In genomic region chr3:46561951-46562350, GRCh38 we compare ENCODE assay signal across 1 cellular context.
TF ChIP-seq lines count a peak whose summit lies in the region.

No MANE protein-coding gene starts in this region.

TF ChIP-seq in IMR-90, 13 proteins besides CTCF, POLR2A, EP300 and RAD21:
- TF ChIP-seq, protein P1, sequence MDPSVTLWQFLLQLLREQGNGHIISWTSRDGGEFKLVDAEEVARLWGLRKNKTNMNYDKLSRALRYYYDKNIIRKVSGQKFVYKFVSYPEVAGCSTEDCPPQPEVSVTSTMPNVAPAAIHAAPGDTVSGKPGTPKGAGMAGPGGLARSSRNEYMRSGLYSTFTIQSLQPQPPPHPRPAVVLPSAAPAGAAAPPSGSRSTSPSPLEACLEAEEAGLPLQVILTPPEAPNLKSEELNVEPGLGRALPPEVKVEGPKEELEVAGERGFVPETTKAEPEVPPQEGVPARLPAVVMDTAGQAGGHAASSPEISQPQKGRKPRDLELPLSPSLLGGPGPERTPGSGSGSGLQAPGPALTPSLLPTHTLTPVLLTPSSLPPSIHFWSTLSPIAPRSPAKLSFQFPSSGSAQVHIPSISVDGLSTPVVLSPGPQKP (IDR thresholded peaks at IDR 0.05; ENCODE audit: borderline replicate concordance, low read depth, low read length): no peak
- TF ChIP-seq NFE2L2 (IDR thresholded peaks at IDR 0.05; ENCODE audit: low read depth, low read length) (no peak), FOS (IDR thresholded peaks at IDR 0.05; ENCODE audit: low read depth, low read length) (no peak), MAZ (IDR thresholded peaks at IDR 0.05; ENCODE audit: borderline replicate concordance, low read depth, low read length) (no peak), MXI1 (IDR thresholded peaks at IDR 0.05; ENCODE audit: borderline replicate concordance, low read depth, low read length) (no peak), CEBPB (IDR thresholded peaks at IDR 0.05; ENCODE audit: low read depth, low read length) (no peak), BHLHE40 (IDR thresholded peaks at IDR 0.05; ENCODE audit: low read depth, low read length) (no peak), MAFK (IDR thresholded peaks at IDR 0.05; ENCODE audit: low read depth, low read length) (no peak), CHD1 (IDR thresholded peaks at IDR 0.05; ENCODE audit: low read depth, low read length) (no peak), RCOR1 (IDR thresholded peaks at IDR 0.05; ENCODE audit: insufficient replicate concordance, low read length) (no peak), USF2 (IDR thresholded peaks at IDR 0.05; ENCODE audit: low read depth, low read length) (no peak), SMC3 (IDR thresholded peaks at IDR 0.05; ENCODE audit: low read depth, low read length) (no peak), RFX5 (IDR thresholded peaks at IDR 0.05; ENCODE audit: low read depth, low read length) (no peak)
